Comparison of ENCODE assay signal across 8 cellular contexts in the genomic region with DNA sequence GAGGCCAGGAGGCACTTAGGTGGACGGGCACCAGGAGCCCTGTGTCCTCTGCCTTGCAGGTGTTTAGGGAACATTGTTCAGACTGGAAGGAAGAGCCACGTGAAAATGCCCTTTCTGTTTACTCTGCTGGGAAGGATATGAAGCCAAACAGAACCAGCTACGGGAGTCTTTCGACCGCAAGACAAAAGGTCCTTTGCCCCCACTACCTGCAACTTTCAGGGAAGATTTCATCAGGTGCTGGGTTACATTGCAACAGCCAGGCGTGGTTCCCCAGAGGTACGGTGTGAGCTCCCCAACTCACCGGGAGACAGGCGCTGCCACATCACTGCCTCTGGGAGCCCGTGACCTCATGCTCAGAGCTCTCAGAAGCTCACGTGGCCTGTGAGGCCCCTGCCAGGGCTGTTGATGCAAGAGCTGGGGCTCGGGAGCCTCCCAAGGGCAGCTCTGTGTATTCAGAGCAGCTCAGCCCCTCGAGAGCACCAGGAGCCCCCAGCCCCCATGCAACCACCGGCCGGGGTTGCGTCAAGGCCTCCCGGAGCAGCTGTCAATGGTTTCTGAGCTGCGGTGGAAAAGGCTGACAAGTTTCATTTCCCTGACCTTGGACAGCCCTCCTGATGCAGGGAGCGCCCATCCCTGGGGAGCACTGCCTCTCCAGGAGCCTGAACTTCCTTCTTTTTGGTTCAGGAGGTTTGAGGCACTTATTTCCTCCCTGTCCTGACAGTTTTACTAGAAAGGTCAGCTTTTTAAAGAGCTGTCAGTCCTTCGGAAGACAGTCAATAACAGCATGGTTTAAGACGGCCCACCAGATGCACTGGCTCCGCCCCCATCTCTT. TPM values are rescaled to one million over a fixed set of nuclear protein-coding genes. Genes with fewer than 3 reads are reported as not detected.
DNase-seq lines count a peak whose midpoint lies in the region; ATAC-seq and TF ChIP-seq lines count a peak whose summit lies in the region.

No MANE protein-coding gene starts in this region.

- H3K36me3 Mint-ChIP-seq in activated T-cell treated with anti-CD3 and anti-CD28 coated beads, Interleukin-2, amount 50 U/mL, for 4 hours (ENCODE audit: insufficient read depth) = no peaks in the 10 kb centered on the region
- H3K36me3 Mint-ChIP-seq in osteocyte (ENCODE audit: unreplicated experiment) = no peaks in the 10 kb centered on the region

- TF ChIP-seq CTCF in cardiac muscle cell (IDR thresholded peaks at IDR 0.05; ENCODE audit: low read depth, low read length) = no peak
- TF ChIP-seq CTCF in osteocyte (IDR thresholded peaks at IDR 0.05) = no peak

- H3K27ac Mint-ChIP-seq in osteocyte (ENCODE audit: unreplicated experiment) = no peak overlapping the region

- DNase-seq in H4 (ENCODE audit: low spot score) = peak; percentile 93
- DNase-seq in NCI-H460 (ENCODE audit: extremely low read depth, low read depth) = peak; percentile 76
- peak; percentile 43 for DNase-seq in activated T-cell treated with anti-CD3 and anti-CD28 coated beads, Interleukin-2, amount 50 U/mL, for 4 hours
- peak; percentile 73 to 94 for DNase-seq in cardiac muscle cell (ENCODE audit: low read depth in 1 of 2, low spot score in 1 of 2)
- DNase-seq in skeletal muscle cell (ENCODE audit: low read depth) = peak; percentile 96
- DNase-seq in osteocyte (ENCODE audit: extremely low spot score, unreplicated experiment) = no peak
- no peak for DNase-seq in occipital lobe (lab: John Stamatoyannopoulos, UW)

- no peaks in the 10 kb centered on the region for H3K27me3 ChIP-seq in cardiac muscle cell

- H3K4me1 ChIP-seq in cardiac muscle cell (ENCODE audit: low read depth) = peaks cover 29% of the 10 kb centered on the region

- H3K9me3 Mint-ChIP-seq in activated T-cell treated with anti-CD3 and anti-CD28 coated beads, Interleukin-2, amount 50 U/mL, for 4 hours = no peaks in the 10 kb centered on the region
- no peaks in the 10 kb centered on the region for H3K9me3 Mint-ChIP-seq in osteocyte (ENCODE audit: unreplicated experiment)

- peak overlapping the region; percentile 52 for H3K4me3 Mint-ChIP-seq in activated T-cell treated with anti-CD3 and anti-CD28 coated beads, Interleukin-2, amount 50 U/mL, for 4 hours
- H3K4me3 Mint-ChIP-seq in osteocyte (ENCODE audit: unreplicated experiment) = no peak overlapping the region

- no peaks in the 10 kb centered on the region for H3K27me3 Mint-ChIP-seq in activated T-cell treated with anti-CD3 and anti-CD28 coated beads, Interleukin-2, amount 50 U/mL, for 4 hours (ENCODE audit: low read depth)
- H3K27me3 Mint-ChIP-seq in osteocyte (ENCODE audit: unreplicated experiment) = no peaks in the 10 kb centered on the region

- H3K9me3 ChIP-seq in cardiac muscle cell (ENCODE audit: low read depth) = no peaks in the 10 kb centered on the region

- H3K4me3 ChIP-seq in cardiac muscle cell (no peak overlapping the region), skeletal muscle cell (ENCODE audit: low read depth, low read length) (no peak overlapping the region)

- ATAC-seq in activated T-cell treated with anti-CD3 and anti-CD28 coated beads, Interleukin-2, amount 50 U/mL, for 4 hours = peak; percentile 30 to 34
- ATAC-seq in GM18517 (IDR thresholded peaks at IDR 0.05; ENCODE audit: unreplicated experiment) = no peak

- H3K36me3 ChIP-seq in cardiac muscle cell = no peaks in the 10 kb centered on the region

- peaks cover 51% of the 10 kb centered on the region for H3K4me1 Mint-ChIP-seq in activated T-cell treated with anti-CD3 and anti-CD28 coated beads, Interleukin-2, amount 50 U/mL, for 4 hours (ENCODE audit: low read depth)
- H3K4me1 Mint-ChIP-seq in osteocyte (ENCODE audit: unreplicated experiment) = peaks cover 50% of the 10 kb centered on the region

- peak overlapping the region; percentile 82 for H3K27ac ChIP-seq in cardiac muscle cell

RNA-seq across cellular contexts. Expression of gene TBC1D16, which starts 42.1 kb away (rescaled TPM):
- total RNA-seq in H4 (2014; rRNA removed; shearing (Covaris generic)) = 26.3 and 26.6 TPM in 2 replicates
- 12.3 and 12.4 TPM in 2 replicates for total RNA-seq in NCI-H460 (2014; rRNA removed; shearing (Covaris generic))
- polyA plus RNA-seq in NCI-H460 (2014; cell fraction: nucleus; rRNA removed) = 10.0 and 12.4 TPM in 2 replicates
- total RNA-seq in activated T-cell treated with anti-CD3 and anti-CD28 coated beads, Interleukin-2, amount 50 U/mL, for 4 hours = 1 to 10 TPM; 2.2 to 3.3 (median 2.6) TPM
- 30.3 and 37.5 TPM in 2 replicates for total RNA-seq in cardiac muscle cell
- 13.0 and 22.1 TPM in 2 replicates for polyA plus RNA-seq in cardiac muscle cell
- 45.2 and 45.9 TPM in 2 replicates for total RNA-seq in osteocyte
- total RNA-seq in occipital lobe = 35.4 TPM

RNA-seq across cellular contexts. Expression of gene CCDC40, which starts 42.8 kb away (rescaled TPM):
- 2.8 and 3.8 TPM in 2 replicates for total RNA-seq in H4 (2014; rRNA removed; shearing (Covaris generic))
- 2.0 and 2.6 TPM in 2 replicates for total RNA-seq in NCI-H460 (2014; rRNA removed; shearing (Covaris generic))
- polyA plus RNA-seq in NCI-H460 (2014; cell fraction: nucleus; rRNA removed) = 3.9 and 7.4 TPM in 2 replicates
- total RNA-seq in activated T-cell treated with anti-CD3 and anti-CD28 coated beads, Interleukin-2, amount 50 U/mL, for 4 hours = under 1 TPM; 0.25 to 0.98 (median 0.29) TPM
- total RNA-seq in cardiac muscle cell = 8.0 and 11.3 TPM in 2 replicates
- polyA plus RNA-seq in cardiac muscle cell = 12.2 and 16.0 TPM in 2 replicates
- total RNA-seq in osteocyte = 9.5 and 10.5 TPM in 2 replicates
- 5.0 TPM for total RNA-seq in occipital lobe

Comparison
In these comparisons a context has a peak if more than half of its experiments do, and no peak if none do; other contexts are left out.
1. DNase-seq: peak in H4 (single experiment), NCI-H460 (single experiment), activated T-cell treated with anti-CD3 and anti-CD28 coated beads, Interleukin-2, amount 50 U/mL, for 4 hours (single experiment), cardiac muscle cell (2 of 2) and skeletal muscle cell (single experiment); none in osteocyte (single experiment) and occipital lobe (single experiment).